ENCODE assay signal across 40 cellular contexts in the genomic region with DNA sequence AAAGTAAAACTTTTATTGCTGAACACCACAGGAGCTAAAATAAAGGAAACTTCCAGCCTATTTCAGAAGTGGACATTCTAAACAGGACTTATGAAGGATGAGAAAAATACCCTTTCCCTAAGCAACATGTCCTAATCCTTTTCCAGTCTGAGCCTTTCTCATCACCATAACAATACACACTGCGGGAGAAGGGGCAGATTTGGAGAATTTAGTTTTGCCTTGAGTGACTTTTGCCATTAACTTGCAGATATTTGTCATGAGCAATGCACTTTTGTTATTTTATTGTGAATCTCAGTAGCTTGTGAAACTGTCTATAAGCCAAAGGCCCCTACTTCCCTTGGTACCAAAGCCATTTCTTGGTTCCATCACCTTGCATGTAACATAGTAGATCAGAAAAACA. TPM values are rescaled to one million over a fixed set of nuclear protein-coding genes. Genes with fewer than 3 reads are reported as not detected.
"Had no signal": no experiment of that assay in that cellular context is flagged by ENCODE, and none has a peak within 500 bp of the region (broad histone marks: within the 10 kb centered on the region; RNA-seq: fewer than 3 reads in every experiment).

No MANE protein-coding gene starts in this region.

- H3K4me1 ChIP-seq: adrenal gland, body of pancreas, esophagus squamous epithelium, gastroesophageal sphincter had no signal

- FAIRE-seq: colon, endometrium, endothelial cell of umbilical vein had no signal

- H3K27ac ChIP-seq: adrenal gland, body of pancreas, epithelial cell of prostate, esophagus squamous epithelium, gastroesophageal sphincter, WERI-Rb-1 had no signal

- H3K36me3 ChIP-seq: adrenal gland, esophagus squamous epithelium, gastroesophageal sphincter, WERI-Rb-1 had no signal

- H3K9me3 ChIP-seq: adrenal gland, body of pancreas, esophagus squamous epithelium, gastroesophageal sphincter had no signal

- H3K27me3 ChIP-seq: body of pancreas, gastroesophageal sphincter had no signal

- H3K4me3 ChIP-seq: adrenal gland, body of pancreas, esophagus squamous epithelium, gastroesophageal sphincter had no signal

- DNase-seq: activated CD4-positive, alpha-beta memory T cell treated with anti-CD3 and anti-CD28 coated beads for 36 hours; activated CD4-positive, alpha-beta T cell treated with anti-CD3 and anti-CD28 coated beads for 36 hours; activated CD4-positive, alpha-beta T cell treated with anti-CD3 and anti-CD28 coated beads, Interleukin-2, amount 10 ng/mL, durations not matched to agents 24 days and 14 days; activated CD4-positive, CD25-positive, alpha-beta regulatory T cell; activated CD4-positive, CD25-positive, alpha-beta regulatory T cell treated with anti-CD3 and anti-CD28 coated beads, Interleukin-2, amount 50 U/mL, for 72 hours; activated CD8-positive, alpha-beta memory T cell treated with anti-CD3 and anti-CD28 coated beads, Interleukin-2, amount 10 ng/mL, durations not matched to agents 7 days and 5 days; activated CD8-positive, alpha-beta memory T cell treated with anti-CD3 and anti-CD28 coated beads, Interleukin-2, amount 50 U/mL, for 4 hours; activated CD8-positive, alpha-beta T cell treated with anti-CD3 and anti-CD28 coated beads, Interleukin-2, amount 10 ng/mL, durations not matched to agents 7 days and 5 days; activated effector memory CD4-positive, alpha-beta T cell treated with anti-CD3 and anti-CD28 coated beads, Interleukin-2, amount 50 U/mL, for 16 hours; activated naive CD4-positive, alpha-beta T cell treated with anti-CD3 and anti-CD28 coated beads for 36 hours; activated naive CD8-positive, alpha-beta T cell treated with anti-CD3 and anti-CD28 coated beads for 36 hours; activated naive CD8-positive, alpha-beta T cell treated with anti-CD3 and anti-CD28 coated beads, Interleukin-2, amount 50 U/mL, for 24 hours; activated T-cell treated with anti-CD3 and anti-CD28 coated beads, Interleukin-2, amount 50 U/mL, for 1 hour; activated T-cell treated with anti-CD3 and anti-CD28 coated beads, Interleukin-2, amount 50 U/mL, for 48 hours; adrenal gland; amygdala; aorta; body of pancreas; caudate nucleus; cortex of kidney; dermis blood vessel endothelial cell; effector CD4-positive, alpha-beta T cell; effector memory CD8-positive, alpha-beta T cell; esophagus squamous epithelium; foreskin melanocyte; T-cell; T-helper 9 cell; WERI-Rb-1 had no signal

RNA-seq across cellular contexts. Expression of a gene that starts 53.0 kb away (rescaled TPM):
- total RNA-seq: activated CD4-positive, alpha-beta T cell treated with anti-CD3 and anti-CD28 coated beads for 36 hours; activated CD4-positive, alpha-beta T cell treated with anti-CD3 and anti-CD28 coated beads, Interleukin-2, amount 10 ng/mL, durations not matched to agents 24 days and 14 days; activated naive CD4-positive, alpha-beta T cell treated with anti-CD3 and anti-CD28 coated beads for 36 hours; activated T-helper 1 cell treated with anti-CD3 and anti-CD28 coated beads, Interleukin-12 subunit alpha, Interleukin-12 subunit beta, Interleukin-2, Interleukin-4 antibody, amounts not matched to agents 30 ng/mL and 10 ng/mL and 1 ng/mL, durations not matched to agents 14 hours and 24 hours and 36 hours; activated T-helper 2 cell treated with anti-CD3 and anti-CD28 coated beads, Interferon-gamma antibody, Interleukin-2, Interleukin-4, amounts not matched to agents 10 μg/mL and 5 μg/mL and 100 μg/mL, durations not matched to agents 14 hours and 24 hours and 36 hours; adrenal gland; aorta; body of pancreas; chondrocyte; dermis blood vessel endothelial cell; endothelial cell of umbilical vein; esophagus squamous epithelium; fibroblast of lung; fibroblast of villous mesenchyme; glomerular endothelial cell; T-cell; T-helper 2 cell treated with Interferon-gamma antibody and Interleukin-4, amounts not matched to agents 100 ng/mL and 5 ng/mL, for 36 hours had no signal
- polyA plus RNA-seq: adrenal gland, aorta, endothelial cell of umbilical vein, fibroblast of lung had no signal
